Comparison of ENCODE assay signal across 9 cellular contexts in the genomic region with DNA sequence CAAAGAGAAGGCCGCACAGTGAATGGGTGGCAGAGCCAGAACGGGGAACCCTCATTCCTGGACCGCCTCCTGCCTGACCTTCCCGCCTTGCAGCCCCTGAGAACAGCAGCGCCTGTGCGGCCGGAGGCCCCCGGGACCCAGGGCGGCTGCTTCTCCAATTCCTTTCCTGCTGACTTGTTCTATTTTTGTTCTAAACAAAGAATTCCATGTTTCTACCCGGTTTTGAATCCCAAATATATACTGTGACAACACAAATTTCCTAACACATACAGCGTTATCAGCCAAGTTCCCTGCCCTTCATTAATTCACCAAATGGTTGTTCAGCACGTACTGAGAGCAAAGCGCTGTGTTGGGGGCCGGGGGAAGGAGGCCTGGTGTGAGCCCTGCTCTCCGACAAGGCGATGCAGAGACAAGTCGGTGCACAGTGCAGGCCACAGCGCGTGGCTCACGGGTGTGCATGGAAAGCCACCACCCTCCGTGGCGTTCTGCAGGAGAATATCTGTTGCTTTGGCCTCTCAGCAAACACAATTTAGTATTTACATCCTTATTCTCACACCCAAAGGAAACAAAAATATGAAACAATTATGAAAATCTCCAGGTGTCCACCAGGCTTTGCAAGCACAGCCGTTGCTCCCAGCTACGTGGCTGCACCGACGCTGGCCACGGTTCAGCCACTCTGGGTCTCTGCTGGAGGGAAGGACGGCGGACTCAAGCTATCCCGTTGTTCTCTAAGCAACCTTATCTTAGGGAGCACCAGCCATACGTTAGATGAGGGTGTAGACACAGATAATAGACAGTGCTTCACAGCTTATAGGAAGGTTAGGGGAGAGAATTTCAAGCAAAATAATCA. TPM values are rescaled to one million over a fixed set of nuclear protein-coding genes. Genes with fewer than 3 reads are reported as not detected.
DNase-seq lines count a peak whose midpoint lies in the region; ATAC-seq and TF ChIP-seq lines count a peak whose summit lies in the region.
"Had no signal": no experiment of that assay in that cellular context is flagged by ENCODE, and none has a peak within 500 bp of the region (broad histone marks: within the 10 kb centered on the region; RNA-seq: fewer than 3 reads in every experiment).

No MANE protein-coding gene starts in this region.

- no peak overlapping the region for H3K27ac Mint-ChIP-seq in activated CD4-positive, alpha-beta memory T cell treated with anti-CD3 and anti-CD28 coated beads, Interleukin-2, amount 10 ng/mL, durations not matched to agents 7 days and 5 days
- no peak overlapping the region for H3K27ac Mint-ChIP-seq in activated CD4-positive, alpha-beta memory T cell treated with anti-CD3 and anti-CD28 coated beads for 36 hours
- peak overlapping the region; percentile 89 to 98 (median 94) for H3K27ac Mint-ChIP-seq in nephron

- H3K4me3 Mint-ChIP-seq in activated CD4-positive, alpha-beta memory T cell treated with anti-CD3 and anti-CD28 coated beads, Interleukin-2, amount 10 ng/mL, durations not matched to agents 7 days and 5 days, result no peak overlapping the region
- H3K4me3 Mint-ChIP-seq in activated CD4-positive, alpha-beta memory T cell treated with anti-CD3 and anti-CD28 coated beads for 36 hours, result no peak overlapping the region
- H3K4me3 Mint-ChIP-seq in nephron, result peak overlapping the region in 2 of 3 experiments; percentile 16 to 45

- TF ChIP-seq CTCF in nephron (IDR thresholded peaks at IDR 0.05; ENCODE audit: unreplicated experiment in 3 of 3), result no peak
- TF ChIP-seq CTCF in upper lobe of right lung (IDR thresholded peaks at IDR 0.05), result no peak

- intact Hi-C loops in activated CD4-positive, alpha-beta memory T cell treated with anti-CD3 and anti-CD28 coated beads for 36 hours (cut with micrococcal nuclease), result no loop called here
- intact Hi-C loops in upper lobe of right lung (cut with DNase I), result no loop called here

- in situ Hi-C loops in ACHN (cut with HindIII; ENCODE audit: low pct_ligation_motif_present, low pct_unique_long_range_greater_than_20kb, low sequenced_read_pairs), result no loop called here

- no peak overlapping the region for H3K4me3 ChIP-seq in upper lobe of right lung

- H3K27me3 ChIP-seq in upper lobe of right lung, result peaks cover 8% of the 10 kb centered on the region

- H3K36me3 ChIP-seq in upper lobe of right lung, result no peaks in the 10 kb centered on the region

- no peaks in the 10 kb centered on the region for H3K9me3 ChIP-seq in upper lobe of right lung

- peaks cover 18% of the 10 kb centered on the region for H3K9me3 Mint-ChIP-seq in activated CD4-positive, alpha-beta memory T cell treated with anti-CD3 and anti-CD28 coated beads, Interleukin-2, amount 10 ng/mL, durations not matched to agents 7 days and 5 days
- H3K9me3 Mint-ChIP-seq in activated CD4-positive, alpha-beta memory T cell treated with anti-CD3 and anti-CD28 coated beads for 36 hours, result no peaks in the 10 kb centered on the region
- H3K9me3 Mint-ChIP-seq in nephron, result peaks cover 13% of the 10 kb centered on the region

- peak overlapping the region; percentile 75 for H3K27ac ChIP-seq in upper lobe of right lung

- H3K4me1 Mint-ChIP-seq in activated CD4-positive, alpha-beta memory T cell treated with anti-CD3 and anti-CD28 coated beads, Interleukin-2, amount 10 ng/mL, durations not matched to agents 7 days and 5 days, result no peaks in the 10 kb centered on the region
- H3K4me1 Mint-ChIP-seq in activated CD4-positive, alpha-beta memory T cell treated with anti-CD3 and anti-CD28 coated beads for 36 hours (ENCODE audit: low read depth), result no peaks in the 10 kb centered on the region
- H3K4me1 Mint-ChIP-seq in nephron, result peaks cover 48% of the 10 kb centered on the region

- CTCF ChIA-PET in activated CD4-positive, alpha-beta memory T cell treated with anti-CD3 and anti-CD28 coated beads, Interleukin-2, amount 10 ng/mL, durations not matched to agents 7 days and 5 days (lab: Charles Lee), result no interaction called here
- CTCF ChIA-PET in activated CD4-positive, alpha-beta memory T cell treated with anti-CD3 and anti-CD28 coated beads for 36 hours (lab: Charles Lee), result no interaction called here

- DNase-seq in activated CD4-positive, alpha-beta memory T cell treated with anti-CD3 and anti-CD28 coated beads, Interleukin-2, amount 10 ng/mL, durations not matched to agents 7 days and 5 days, result peak; percentile 6
- no peak for DNase-seq in activated CD4-positive, alpha-beta memory T cell treated with anti-CD3 and anti-CD28 coated beads for 36 hours
- DNase-seq in fibroblast of peridontal ligament (ENCODE audit: extremely low read depth) (peak; percentile 43), upper lobe of right lung (no peak), H4 (ENCODE audit: low spot score) (no peak), ACHN (no peak)
- DNase-seq in central memory CD4-positive, alpha-beta T cell, result no peak
- DNase-seq: 8988T had no signal

- H3K4me1 ChIP-seq in upper lobe of right lung, result peaks cover 22% of the 10 kb centered on the region

- peaks cover 7% of the 10 kb centered on the region for H3K27me3 Mint-ChIP-seq in activated CD4-positive, alpha-beta memory T cell treated with anti-CD3 and anti-CD28 coated beads, Interleukin-2, amount 10 ng/mL, durations not matched to agents 7 days and 5 days
- H3K27me3 Mint-ChIP-seq in activated CD4-positive, alpha-beta memory T cell treated with anti-CD3 and anti-CD28 coated beads for 36 hours, result peaks cover 37% of the 10 kb centered on the region
- peaks cover 13% of the 10 kb centered on the region for H3K27me3 Mint-ChIP-seq in nephron (ENCODE audit: low read depth)

- H3K36me3 Mint-ChIP-seq in activated CD4-positive, alpha-beta memory T cell treated with anti-CD3 and anti-CD28 coated beads, Interleukin-2, amount 10 ng/mL, durations not matched to agents 7 days and 5 days (ENCODE audit: low read depth), result no peaks in the 10 kb centered on the region
- no peaks in the 10 kb centered on the region for H3K36me3 Mint-ChIP-seq in activated CD4-positive, alpha-beta memory T cell treated with anti-CD3 and anti-CD28 coated beads for 36 hours
- H3K36me3 Mint-ChIP-seq in nephron (ENCODE audit: low read depth), result peaks cover 4% of the 10 kb centered on the region

- POLR2A ChIA-PET in activated CD4-positive, alpha-beta memory T cell treated with anti-CD3 and anti-CD28 coated beads, Interleukin-2, amount 10 ng/mL, durations not matched to agents 7 days and 5 days (lab: Charles Lee), result no interaction called here
- POLR2A ChIA-PET in activated CD4-positive, alpha-beta memory T cell treated with anti-CD3 and anti-CD28 coated beads for 36 hours (lab: Charles Lee), result no interaction called here

- ATAC-seq in upper lobe of right lung, result no peak

RNA-seq across cellular contexts. Expression of gene COL6A2, which starts 31.7 kb away (rescaled TPM):
- total RNA-seq in activated CD4-positive, alpha-beta memory T cell treated with anti-CD3 and anti-CD28 coated beads, Interleukin-2, amount 10 ng/mL, durations not matched to agents 7 days and 5 days, result 1 to 10 TPM; 1.1 to 1.6 TPM
- total RNA-seq in activated CD4-positive, alpha-beta memory T cell treated with anti-CD3 and anti-CD28 coated beads for 36 hours, result 1 to 10 TPM; 4.3 to 4.8 TPM
- 269 TPM for total RNA-seq in upper lobe of right lung
- 38.5 and 53.6 TPM in 2 replicates for total RNA-seq in H4 (2014; rRNA removed; shearing (Covaris generic))

Comparison
In these comparisons a context has a peak if more than half of its experiments do, and no peak if none do; other contexts are left out.
1. DNase-seq: peak in activated CD4-positive, alpha-beta memory T cell treated with anti-CD3 and anti-CD28 coated beads, Interleukin-2, amount 10 ng/mL, durations not matched to agents 7 days and 5 days (single experiment) and fibroblast of peridontal ligament (single experiment); none in activated CD4-positive, alpha-beta memory T cell treated with anti-CD3 and anti-CD28 coated beads for 36 hours (single experiment), upper lobe of right lung (single experiment), H4 (single experiment), ACHN (single experiment) and central memory CD4-positive, alpha-beta T cell (single experiment).
2. H3K27ac Mint-ChIP-seq: peak in nephron (3 of 3); none in activated CD4-positive, alpha-beta memory T cell treated with anti-CD3 and anti-CD28 coated beads, Interleukin-2, amount 10 ng/mL, durations not matched to agents 7 days and 5 days (single experiment) and activated CD4-positive, alpha-beta memory T cell treated with anti-CD3 and anti-CD28 coated beads for 36 hours (single experiment).
3. H3K4me3 Mint-ChIP-seq: peak in nephron (2 of 3); none in activated CD4-positive, alpha-beta memory T cell treated with anti-CD3 and anti-CD28 coated beads, Interleukin-2, amount 10 ng/mL, durations not matched to agents 7 days and 5 days (single experiment) and activated CD4-positive, alpha-beta memory T cell treated with anti-CD3 and anti-CD28 coated beads for 36 hours (single experiment).